ENCODE assay signal across 2 cellular contexts in the genomic region with DNA sequence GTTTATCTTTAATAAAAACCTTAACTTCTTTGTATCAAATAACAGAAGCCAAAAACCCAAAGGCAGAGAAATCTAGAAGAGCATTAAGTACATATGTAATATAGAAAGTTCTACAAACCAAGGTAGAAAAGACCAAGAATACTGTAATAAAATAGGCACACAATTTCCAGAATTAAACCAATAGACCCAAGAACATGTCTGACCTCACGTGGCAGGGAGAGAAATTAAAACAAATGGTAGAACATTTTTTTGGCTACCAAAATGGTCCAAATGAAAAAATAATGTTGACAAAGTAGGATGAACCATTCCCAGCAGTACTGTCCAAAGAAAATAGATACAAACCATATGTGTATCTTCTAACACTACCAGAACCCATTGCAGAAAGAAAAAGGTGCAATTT.
TF ChIP-seq lines count a peak whose summit lies in the region.

No MANE protein-coding gene starts in this region.

TF ChIP-seq in liver, 16 proteins besides CTCF, POLR2A, EP300 and RAD21:
- TF ChIP-seq MAX (IDR thresholded peaks at IDR 0.05): no peak
- TF ChIP-seq GABPA (IDR thresholded peaks at IDR 0.05 in 1 of 2, conservative IDR thresholded peaks at IDR 0.05 in 1 of 2): no peak
- TF ChIP-seq, protein P1, sequence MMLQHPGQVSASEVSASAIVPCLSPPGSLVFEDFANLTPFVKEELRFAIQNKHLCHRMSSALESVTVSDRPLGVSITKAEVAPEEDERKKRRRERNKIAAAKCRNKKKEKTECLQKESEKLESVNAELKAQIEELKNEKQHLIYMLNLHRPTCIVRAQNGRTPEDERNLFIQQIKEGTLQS (IDR thresholded peaks at IDR 0.05): no peak
- TF ChIP-seq FOXA2 (IDR thresholded peaks at IDR 0.05): no peak
- TF ChIP-seq RXRA (IDR thresholded peaks at IDR 0.05): no peak
- no peak for TF ChIP-seq NR2F2 (IDR thresholded peaks at IDR 0.05)
- TF ChIP-seq YY1 (IDR thresholded peaks at IDR 0.05): no peak
- TF ChIP-seq EGR1 (IDR thresholded peaks at IDR 0.05; ENCODE audit: low read depth in 2 of 2): no peak
- no peak for TF ChIP-seq HNF4A (conservative IDR thresholded peaks at IDR 0.05)
- TF ChIP-seq REST (IDR thresholded peaks at IDR 0.05): no peak
- no peak for TF ChIP-seq SP1 (IDR thresholded peaks at IDR 0.05)
- no peak for TF ChIP-seq TAF1 (conservative IDR thresholded peaks at IDR 0.05)
- TF ChIP-seq, protein P2, sequence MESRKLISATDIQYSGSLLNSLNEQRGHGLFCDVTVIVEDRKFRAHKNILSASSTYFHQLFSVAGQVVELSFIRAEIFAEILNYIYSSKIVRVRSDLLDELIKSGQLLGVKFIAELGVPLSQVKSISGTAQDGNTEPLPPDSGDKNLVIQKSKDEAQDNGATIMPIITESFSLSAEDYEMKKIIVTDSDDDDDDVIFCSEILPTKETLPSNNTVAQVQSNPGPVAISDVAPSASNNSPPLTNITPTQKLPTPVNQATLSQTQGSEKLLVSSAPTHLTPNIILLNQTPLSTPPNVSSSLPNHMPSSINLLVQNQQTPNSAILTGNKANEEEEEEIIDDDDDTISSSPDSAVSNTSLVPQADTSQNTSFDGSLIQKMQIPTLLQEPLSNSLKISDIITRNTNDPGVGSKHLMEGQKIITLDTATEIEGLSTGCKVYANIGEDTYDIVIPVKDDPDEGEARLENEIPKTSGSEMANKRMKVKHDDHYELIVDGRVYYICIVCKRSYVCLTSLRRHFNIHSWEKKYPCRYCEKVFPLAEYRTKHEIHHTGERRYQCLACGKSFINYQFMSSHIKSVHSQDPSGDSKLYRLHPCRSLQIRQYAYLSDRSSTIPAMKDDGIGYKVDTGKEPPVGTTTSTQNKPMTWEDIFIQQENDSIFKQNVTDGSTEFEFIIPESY (IDR thresholded peaks at IDR 0.05): no peak
- no peak for TF ChIP-seq JUND (IDR thresholded peaks at IDR 0.05)
- no peak for TF ChIP-seq FOXA1 (IDR thresholded peaks at IDR 0.05)
- no peak for TF ChIP-seq HNF4G (IDR thresholded peaks at IDR 0.05)

TF ChIP-seq in HepG2, 621 proteins besides CTCF, POLR2A, EP300 and RAD21:
- no peak for TF ChIP-seq KLF6 (CRISPR knock-in tag; IDR thresholded peaks at IDR 0.05)
- no peak for TF ChIP-seq ZNF883 (CRISPR knock-in tag; IDR thresholded peaks at IDR 0.05; ENCODE audit: not compliant biosample characterization)
- TF ChIP-seq ZNF607 (CRISPR knock-in tag; IDR thresholded peaks at IDR 0.05; ENCODE audit: borderline replicate concordance): no peak
- TF ChIP-seq ZBTB10 (CRISPR knock-in tag; IDR thresholded peaks at IDR 0.05; ENCODE audit: borderline replicate concordance): no peak
- no peak for TF ChIP-seq ZNF746 (CRISPR knock-in tag; IDR thresholded peaks at IDR 0.05)
- TF ChIP-seq, protein P3, sequence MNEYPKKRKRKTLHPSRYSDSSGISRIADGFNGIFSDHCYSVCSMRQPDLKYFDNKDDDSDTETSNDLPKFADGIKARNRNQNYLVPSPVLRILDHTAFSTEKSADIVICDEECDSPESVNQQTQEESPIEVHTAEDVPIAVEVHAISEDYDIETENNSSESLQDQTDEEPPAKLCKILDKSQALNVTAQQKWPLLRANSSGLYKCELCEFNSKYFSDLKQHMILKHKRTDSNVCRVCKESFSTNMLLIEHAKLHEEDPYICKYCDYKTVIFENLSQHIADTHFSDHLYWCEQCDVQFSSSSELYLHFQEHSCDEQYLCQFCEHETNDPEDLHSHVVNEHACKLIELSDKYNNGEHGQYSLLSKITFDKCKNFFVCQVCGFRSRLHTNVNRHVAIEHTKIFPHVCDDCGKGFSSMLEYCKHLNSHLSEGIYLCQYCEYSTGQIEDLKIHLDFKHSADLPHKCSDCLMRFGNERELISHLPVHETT (CRISPR knock-in tag; conservative IDR thresholded peaks at IDR 0.05): no peak
- TF ChIP-seq ZNF574 (CRISPR knock-in tag; IDR thresholded peaks at IDR 0.05): no peak
- TF ChIP-seq ZNF275 (CRISPR knock-in tag; IDR thresholded peaks at IDR 0.05; ENCODE audit: borderline replicate concordance): no peak
- TF ChIP-seq ZNF878 (CRISPR knock-in tag; IDR thresholded peaks at IDR 0.05): no peak
- no peak for TF ChIP-seq ZFP36L2 (CRISPR knock-in tag; IDR thresholded peaks at IDR 0.05)
- TF ChIP-seq, protein P4, sequence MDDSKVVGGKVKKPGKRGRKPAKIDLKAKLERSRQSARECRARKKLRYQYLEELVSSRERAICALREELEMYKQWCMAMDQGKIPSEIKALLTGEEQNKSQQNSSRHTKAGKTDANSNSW (CRISPR knock-in tag; IDR thresholded peaks at IDR 0.05; ENCODE audit: borderline replicate concordance): no peak
